Comparison of ENCODE assay signal across 15 cellular contexts in the genomic region with DNA sequence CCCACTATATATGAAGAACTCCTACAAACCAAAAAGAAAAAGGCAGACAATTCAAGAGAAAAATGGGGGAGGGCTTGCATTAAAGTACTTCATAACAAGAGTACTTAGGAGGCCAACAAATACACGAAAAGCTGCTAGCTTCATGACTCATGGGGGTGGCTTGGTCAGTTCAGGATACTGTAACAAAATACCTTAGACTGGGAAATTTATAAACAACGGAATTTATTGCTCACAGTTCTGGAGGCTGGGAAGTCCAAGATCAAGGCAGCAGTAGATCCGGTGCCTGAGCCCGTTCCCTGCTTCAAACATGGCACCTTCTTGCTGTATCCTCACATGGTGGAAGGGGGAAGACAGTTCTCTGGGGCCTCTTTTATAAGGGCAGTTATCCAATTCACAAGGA.
A peak's percentile ranks its signal among the peaks of the same experiment; 100 is the strongest.
DNase-seq lines count a peak whose midpoint lies in the region; ATAC-seq, FAIRE-seq and TF ChIP-seq lines count a peak whose summit lies in the region.
"Had no signal": no experiment of that assay in that cellular context is flagged by ENCODE, and none has a peak within 500 bp of the region (broad histone marks: within the 10 kb centered on the region; RNA-seq: fewer than 3 reads in every experiment).

No MANE protein-coding gene starts in this region.

- H3K27me3 ChIP-seq in RWPE2 (ENCODE audit: insufficient read depth, poor library complexity, severe bottlenecking) (no peaks in the 10 kb centered on the region), small intestine (ENCODE audit: control insufficient read depth in 2 of 2, insufficient read depth in 2 of 2, low read length in 2 of 2) (no peaks in the 10 kb centered on the region)
- H3K27me3 ChIP-seq: heart left ventricle had no signal

- DNase-seq in ELR (ENCODE audit: low read depth) (peak; percentile 94), RWPE2 (ENCODE audit: low spot score) (peak; percentile 9), dermis blood vessel endothelial cell (peak; percentile 42), retina (peak; percentile 15), small intestine (no peak), NCI-H2029 treated with DMSO at 0.1 percent for 48 hours (lab: John Stamatoyannopoulos, UW) (no peak), cerebellar nuclear complex (lab: John Stamatoyannopoulos, UW) (no peak)
- DNase-seq: left ventricle myocardium superior, natural killer cell, NCI-H1694 treated with DMSO at 0.1 percent for 48 hours, SHP77, WERI-Rb-1 had no signal

- H3K4me1 ChIP-seq in RWPE2 (ENCODE audit: insufficient read depth, poor library complexity, severe bottlenecking) (no peaks in the 10 kb centered on the region), small intestine (ENCODE audit: control insufficient read depth in 2 of 2, insufficient read depth in 1 of 2, low read depth in 1 of 2, low read length in 1 of 2) (no peaks in the 10 kb centered on the region)

- 75 to 80% (median 77%) methylated on average over 4 of the region's 4 CpGs for WGBS in small intestine, 3 donors

- H3K36me3 ChIP-seq in RWPE2 (ENCODE audit: low read depth) (no peaks in the 10 kb centered on the region), small intestine (ENCODE audit: control insufficient read depth in 2 of 2, insufficient read depth in 2 of 2, low read length in 2 of 2) (no peaks in the 10 kb centered on the region)

- H3K9me3 ChIP-seq in RWPE2 (ENCODE audit: severe bottlenecking), result peaks cover 12% of the 10 kb centered on the region
- H3K9me3 ChIP-seq in small intestine (ENCODE audit: control insufficient read depth, low read depth), result no peaks in the 10 kb centered on the region

- ATAC-seq in RWPE2 (ENCODE audit: low read depth), result peak; percentile 60
- ATAC-seq in HG03139 (IDR thresholded peaks at IDR 0.05; ENCODE audit: unreplicated experiment), result no peak
- ATAC-seq: heart left ventricle, left ventricle myocardium superior, natural killer cell, sciatic nerve had no signal

- H3K4me3 ChIP-seq in RWPE2 (ENCODE audit: severe bottlenecking), result no peak overlapping the region
- H3K4me3 ChIP-seq in small intestine (ENCODE audit: low read depth in 1 of 2, low read length in 2 of 2), result no peak overlapping the region
- H3K4me3 ChIP-seq: heart left ventricle had no signal

- H3K27ac ChIP-seq in RWPE2 (ENCODE audit: poor library complexity, severe bottlenecking) (no peak overlapping the region), small intestine (ENCODE audit: low read depth in 1 of 2, low read length in 1 of 2) (no peak overlapping the region)
- H3K27ac ChIP-seq: heart left ventricle, WERI-Rb-1 had no signal

- TF ChIP-seq CTCF in RWPE2 (IDR thresholded peaks at IDR 0.05; ENCODE audit: poor library complexity, severe bottlenecking), result no peak

- FAIRE-seq in small intestine (lab: Jason Lieb, UNC), result no peak

Comparison
In these comparisons a context has a peak if more than half of its experiments do, and no peak if none do; other contexts are left out.
1. DNase-seq: peak in ELR (single experiment), RWPE2 (single experiment), dermis blood vessel endothelial cell (single experiment) and retina (single experiment); none in small intestine (single experiment), NCI-H2029 treated with DMSO at 0.1 percent for 48 hours (single experiment) and cerebellar nuclear complex (0 of 2).